Comparison of ENCODE assay signal across 9 cellular contexts in the genomic region with DNA sequence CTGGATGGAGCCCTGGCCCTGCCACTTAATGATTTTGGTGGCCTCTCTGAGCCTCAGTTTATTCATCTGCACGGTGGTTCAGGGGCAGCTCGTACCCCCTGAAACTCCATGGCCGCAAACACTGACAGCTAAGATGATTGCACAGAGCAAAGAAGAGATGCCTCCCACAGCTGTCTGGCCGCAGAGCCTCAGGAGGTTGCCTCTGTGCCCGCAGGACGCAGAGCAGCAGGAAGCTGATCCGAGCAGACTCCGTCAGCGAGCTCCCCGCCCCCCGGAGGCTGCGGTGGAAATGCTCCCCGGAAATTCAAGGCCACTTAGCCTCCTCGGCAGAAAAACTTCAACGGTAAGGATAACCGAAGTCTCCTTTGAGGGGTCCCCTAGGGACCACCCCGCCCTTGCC. TPM values are rescaled to one million over a fixed set of nuclear protein-coding genes. Genes with fewer than 3 reads are reported as not detected.
DNase-seq lines count a peak whose midpoint lies in the region; ATAC-seq and TF ChIP-seq lines count a peak whose summit lies in the region.
"Had no signal": no experiment of that assay in that cellular context is flagged by ENCODE, and none has a peak within 500 bp of the region (broad histone marks: within the 10 kb centered on the region; RNA-seq: fewer than 3 reads in every experiment).

No MANE protein-coding gene starts in this region.

- peak; percentile 37 to 54 for DNase-seq in activated T-cell treated with anti-CD3 and anti-CD28 coated beads, Interleukin-2, amount 50 U/mL, for 48 hours
- DNase-seq in activated T-cell treated with anti-CD3 and anti-CD28 coated beads, Interleukin-2, amount 50 U/mL, for 24 hours: no peak
- DNase-seq in NCI-H526 (lab: John Stamatoyannopoulos, UW) (peak; percentile 83 to 87), brain microvascular endothelial cell (peak; percentile 14), upper lobe of left lung (no peak), HPDE6-E6E7 (ENCODE audit: extremely low spot score) (no peak)
- DNase-seq in stimulated activated naive CD8-positive, alpha-beta T cell treated with anti-CD3 and anti-CD28 coated beads, Interleukin-15, Interleukin-2, amounts not matched to agents 100 U/mL and 50 U/mL, for 24 hours: peak; percentile 59
- DNase-seq: NCI-H146 had no signal

- peaks cover 11% of the 10 kb centered on the region for H3K4me1 Mint-ChIP-seq in activated T-cell treated with anti-CD3 and anti-CD28 coated beads, Interleukin-2, amount 50 U/mL, for 24 hours (ENCODE audit: low read depth)

- no peak overlapping the region for H3K4me3 Mint-ChIP-seq in activated T-cell treated with anti-CD3 and anti-CD28 coated beads, Interleukin-2, amount 50 U/mL, for 24 hours

- no peaks in the 10 kb centered on the region for H3K9me3 Mint-ChIP-seq in activated T-cell treated with anti-CD3 and anti-CD28 coated beads, Interleukin-2, amount 50 U/mL, for 24 hours

- H3K36me3 ChIP-seq in brain microvascular endothelial cell (replicated peaks): no peaks in the 10 kb centered on the region
- H3K36me3 ChIP-seq in upper lobe of left lung: no peaks in the 10 kb centered on the region

- peaks cover 28% of the 10 kb centered on the region for H3K27me3 Mint-ChIP-seq in activated T-cell treated with anti-CD3 and anti-CD28 coated beads, Interleukin-2, amount 50 U/mL, for 24 hours

- no peaks in the 10 kb centered on the region for H3K36me3 Mint-ChIP-seq in activated T-cell treated with anti-CD3 and anti-CD28 coated beads, Interleukin-2, amount 50 U/mL, for 24 hours (ENCODE audit: low read depth)

- TF ChIP-seq POLR2A in upper lobe of left lung (IDR thresholded peaks at IDR 0.05): no peak

- TF ChIP-seq EP300 in upper lobe of left lung (IDR thresholded peaks at IDR 0.05): no peak

- H3K27me3 ChIP-seq in brain microvascular endothelial cell (replicated peaks) (no peaks in the 10 kb centered on the region), upper lobe of left lung (no peaks in the 10 kb centered on the region)

- in situ Hi-C loops in brain microvascular endothelial cell (cut with HindIII; ENCODE audit: low pct_ligation_motif_present, low sequenced_read_pairs): no loop called here

- 17 to 23% methylated on average over 13 to 16 of the region's 17 CpGs for WGBS in upper lobe of left lung, 2 donors

- H3K4me1 ChIP-seq in upper lobe of left lung: no peaks in the 10 kb centered on the region

- H3K27ac ChIP-seq in brain microvascular endothelial cell (no peak overlapping the region), upper lobe of left lung (no peak overlapping the region)

- H3K4me3 ChIP-seq in brain microvascular endothelial cell (ENCODE audit: low read depth, low read length) (no peak overlapping the region), upper lobe of left lung (no peak overlapping the region)

- no peaks in the 10 kb centered on the region for H3K9me3 ChIP-seq in upper lobe of left lung

- peak; percentile 70 for ATAC-seq in stimulated activated naive CD8-positive, alpha-beta T cell treated with anti-CD3 and anti-CD28 coated beads, Interleukin-15, Interleukin-2, amounts not matched to agents 100 U/mL and 50 U/mL, for 24 hours
- ATAC-seq in upper lobe of left lung (ENCODE audit: low FRiP score in 2 of 2) (no peak), GM21390 (IDR thresholded peaks at IDR 0.05; ENCODE audit: unreplicated experiment) (no peak)

- no peak overlapping the region for H3K27ac Mint-ChIP-seq in activated T-cell treated with anti-CD3 and anti-CD28 coated beads, Interleukin-2, amount 50 U/mL, for 24 hours

- TF ChIP-seq CTCF in brain microvascular endothelial cell (IDR thresholded peaks at IDR 0.05; ENCODE audit: low read depth, low read length, missing control alignments) (no peak), upper lobe of left lung (IDR thresholded peaks at IDR 0.05) (no peak)

RNA-seq across cellular contexts. Expression of gene C10orf53, which starts 30.2 kb away (rescaled TPM):
- not detected for total RNA-seq in upper lobe of left lung

RNA-seq across cellular contexts. Expression of gene CHAT, which starts 35.5 kb away (rescaled TPM):
- not detected for total RNA-seq in upper lobe of left lung

RNA-seq across cellular contexts. Expression of gene SLC18A3, which starts 39.2 kb away (rescaled TPM):
- not detected for total RNA-seq in upper lobe of left lung

Comparison
In these comparisons a context has a peak if more than half of its experiments do, and no peak if none do; other contexts are left out.
1. DNase-seq: peak in activated T-cell treated with anti-CD3 and anti-CD28 coated beads, Interleukin-2, amount 50 U/mL, for 48 hours (2 of 2), NCI-H526 (2 of 2), brain microvascular endothelial cell (single experiment) and stimulated activated naive CD8-positive, alpha-beta T cell treated with anti-CD3 and anti-CD28 coated beads, Interleukin-15, Interleukin-2, amounts not matched to agents 100 U/mL and 50 U/mL, for 24 hours (single experiment); none in activated T-cell treated with anti-CD3 and anti-CD28 coated beads, Interleukin-2, amount 50 U/mL, for 24 hours (single experiment), upper lobe of left lung (0 of 2) and HPDE6-E6E7 (single experiment).